ENCODE assay signal across 20 cellular contexts in the genomic region with DNA sequence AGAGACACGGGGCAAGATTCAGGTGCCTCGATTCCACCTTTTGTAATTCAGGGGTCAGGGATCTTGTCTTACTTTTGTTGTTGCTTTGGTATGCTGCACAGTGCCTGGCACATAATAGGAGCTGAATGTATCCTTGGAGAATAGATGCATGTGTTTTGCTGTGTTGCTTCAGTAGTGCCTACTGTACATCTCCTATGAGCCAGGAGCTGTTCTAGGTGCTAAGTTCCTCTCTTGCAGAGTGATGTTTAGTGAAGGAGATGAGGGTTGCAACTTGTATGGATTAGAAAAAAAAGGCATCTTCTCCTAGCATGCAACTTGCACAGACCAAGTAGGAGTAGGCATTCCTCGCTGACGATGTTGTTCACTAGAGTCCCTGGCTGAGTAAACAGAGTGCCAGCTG.
"Had no signal": no experiment of that assay in that cellular context is flagged by ENCODE, and none has a peak within 500 bp of the region (broad histone marks: within the 10 kb centered on the region; RNA-seq: fewer than 3 reads in every experiment).

No MANE protein-coding gene starts in this region.

- H3K9me3 Mint-ChIP-seq: endodermal cell, nephron progenitor cell had no signal

- H3K4me2 ChIP-seq: smooth muscle cell had no signal

- H3K4me3 Mint-ChIP-seq: endodermal cell; naive thymus-derived CD4-positive, alpha-beta T cell; nephron progenitor cell; stimulated activated memory B cell treated with anti-CD40 and anti-IgM and Interleukin-4, amounts not matched to agents 10 μg/mL and 1 μg/mL and 100 μg/mL, for 72 hours; stimulated activated naive CD8-positive, alpha-beta T cell treated with anti-CD3 and anti-CD28 coated beads, Interleukin-15, Interleukin-2, amounts not matched to agents 100 ng/mL and 50 ng/mL, for 24 hours had no signal

- DNase-seq: effector CD4-positive, alpha-beta T cell; endodermal cell; erythroblast; foreskin melanocyte; head of caudate nucleus; hippocampal formation; kidney glomerular epithelial cell; naive thymus-derived CD4-positive, alpha-beta T cell; nephron progenitor cell; posterior cingulate gyrus; right cardiac atrium; stimulated activated CD4-positive, alpha-beta T cell treated with anti-CD3 and anti-CD28 coated beads, Interleukin-4, amount 100 ng/mL, for 24 hours; tibial artery; upper lobe of left lung; uterus had no signal

- H3K27ac Mint-ChIP-seq: endodermal cell; naive thymus-derived CD4-positive, alpha-beta T cell; nephron progenitor cell; stimulated activated memory B cell treated with anti-CD40 and anti-IgM and Interleukin-4, amounts not matched to agents 10 μg/mL and 1 μg/mL and 100 μg/mL, for 72 hours; stimulated activated naive CD8-positive, alpha-beta T cell treated with anti-CD3 and anti-CD28 coated beads, Interleukin-15, Interleukin-2, amounts not matched to agents 100 ng/mL and 50 ng/mL, for 24 hours had no signal

- H3K27me3 ChIP-seq: neutrophil, tibial artery, upper lobe of left lung, uterus had no signal

- H3K27me3 Mint-ChIP-seq: stimulated activated memory B cell treated with anti-CD40 and anti-IgM and Interleukin-4, amounts not matched to agents 10 μg/mL and 1 μg/mL and 100 μg/mL, for 72 hours; stimulated activated naive CD8-positive, alpha-beta T cell treated with anti-CD3 and anti-CD28 coated beads, Interleukin-15, Interleukin-2, amounts not matched to agents 100 ng/mL and 50 ng/mL, for 24 hours had no signal

- H3K9me3 ChIP-seq: neutrophil, tibial artery, upper lobe of left lung, uterus had no signal

- ATAC-seq: naive thymus-derived CD4-positive, alpha-beta T cell; right cardiac atrium; stimulated activated memory B cell treated with anti-CD40 and anti-IgM and Interleukin-4, amounts not matched to agents 10 μg/mL and 1 μg/mL and 100 μg/mL, for 72 hours had no signal

- H3K27ac ChIP-seq: coronary artery, neutrophil, tibial artery, upper lobe of left lung, uterus had no signal

- H3K4me1 ChIP-seq: tibial artery, uterus had no signal

- H3K36me3 ChIP-seq: neutrophil, tibial artery, upper lobe of left lung, uterus had no signal

- H3K36me3 Mint-ChIP-seq: naive thymus-derived CD4-positive, alpha-beta T cell; stimulated activated memory B cell treated with anti-CD40 and anti-IgM and Interleukin-4, amounts not matched to agents 10 μg/mL and 1 μg/mL and 100 μg/mL, for 72 hours had no signal

- H3K4me3 ChIP-seq: coronary artery, smooth muscle cell, tibial artery, upper lobe of left lung, uterus had no signal

- H3K4me1 Mint-ChIP-seq: endodermal cell; stimulated activated memory B cell treated with anti-CD40 and anti-IgM and Interleukin-4, amounts not matched to agents 10 μg/mL and 1 μg/mL and 100 μg/mL, for 72 hours had no signal
